In the genomic region with DNA sequence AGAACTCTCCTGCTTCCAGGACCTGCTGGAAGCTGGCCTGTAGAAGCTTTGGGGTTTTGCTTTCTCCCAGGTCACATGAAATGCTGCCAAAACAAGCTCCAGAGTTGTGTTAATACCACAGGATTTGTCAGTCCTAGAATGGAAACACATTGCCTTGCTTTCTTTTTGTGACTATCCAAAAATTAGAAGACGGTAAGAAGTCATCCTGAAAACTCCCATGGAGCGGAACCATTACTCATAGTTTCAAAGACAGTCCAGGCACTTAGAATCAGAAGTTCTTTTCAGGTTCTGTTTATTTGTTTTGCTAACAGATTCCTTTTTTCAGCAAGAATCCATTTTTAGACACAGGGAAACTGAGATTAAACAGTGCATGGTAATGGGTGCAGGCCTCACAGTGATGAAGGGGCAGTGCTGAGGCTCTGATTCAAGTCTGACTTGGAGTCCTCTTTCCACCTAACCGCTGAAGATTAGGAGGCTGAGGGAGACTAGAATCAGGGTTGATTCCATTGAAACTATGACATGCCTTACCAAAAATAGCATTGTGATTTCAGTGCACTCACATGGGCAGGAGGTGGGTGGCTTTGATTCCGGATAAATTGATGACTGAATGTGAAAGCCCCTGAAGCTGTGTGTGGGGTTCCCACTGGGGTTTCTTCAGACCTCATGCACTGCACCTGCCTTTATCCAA, we compare ENCODE assay signal across 8 cellular contexts.
DNase-seq lines count a peak whose midpoint lies in the region; ATAC-seq and TF ChIP-seq lines count a peak whose summit lies in the region.

No MANE protein-coding gene starts in this region.

- H3K4me1 ChIP-seq in right lobe of liver: peaks cover 0 to 16% (median 5%) of the 10 kb centered on the region in 4 donors
- H3K4me1 ChIP-seq in uterus: no peaks in the 10 kb centered on the region

- H3K9me3 ChIP-seq in right lobe of liver (no peaks in the 10 kb centered on the region), uterus (no peaks in the 10 kb centered on the region)

- WGBS in right lobe of liver (ENCODE audit: insufficient coverage, low coverage, low lambda C conversion rate, missing lambda C conversion rate): 56% methylated on average over 4 of the region's 4 CpGs

- H3K27ac Mint-ChIP-seq in activated T-helper 17 cell treated with anti-CD3 and anti-CD28 coated beads, Interleukin-2, amount 50 U/mL, for 72 hours: peak overlapping the region; percentile 72

- no peak overlapping the region for H3K4me3 Mint-ChIP-seq in activated T-helper 17 cell treated with anti-CD3 and anti-CD28 coated beads, Interleukin-2, amount 50 U/mL, for 72 hours

- DNase-seq in stimulated activated CD4-positive, alpha-beta T cell treated with anti-CD3 and anti-CD28 coated beads, Interleukin-15, amount 100 ng/mL, for 24 hours: peak; percentile 59
- no peak for DNase-seq in stimulated activated CD4-positive, alpha-beta T cell treated with anti-CD3 and anti-CD28 coated beads, Interleukin-4, amount 100 ng/mL, for 1 hour
- no peak for DNase-seq in right lobe of liver
- DNase-seq in uterus: no peak
- DNase-seq in NCI-H1092 (lab: John Stamatoyannopoulos, UW): no peak
- DNase-seq in HCEC 1CT: no peak

- H3K27ac ChIP-seq in right lobe of liver: peak overlapping the region in 2 of 3 donors; percentile 7 to 11
- H3K27ac ChIP-seq in uterus: peak overlapping the region; percentile 4 to 58

- no peak overlapping the region for H3K4me3 ChIP-seq in right lobe of liver
- H3K4me3 ChIP-seq in uterus: no peak overlapping the region

- no peak for TF ChIP-seq CTCF in right lobe of liver (IDR thresholded peaks at IDR 0.05)
- no peak for TF ChIP-seq CTCF in uterus (IDR thresholded peaks at IDR 0.05)

- peak; percentile 87 for ATAC-seq in activated T-helper 17 cell treated with anti-CD3 and anti-CD28 coated beads, Interleukin-2, amount 50 U/mL, for 72 hours (replicated peaks)
- ATAC-seq in right lobe of liver: peak; percentile 51 to 87 (median 74)
- no peak for ATAC-seq in GM19324 (IDR thresholded peaks at IDR 0.05; ENCODE audit: low FRiP score, unreplicated experiment)

- intact Hi-C loops in right lobe of liver (cut with DNase I) (loop anchor here in 1 of 2 donors (10.0 kb wide), 1 partner anchor 290 kb away; no protein-coding TSS in a partner anchor), uterus (cut with DNase I; ENCODE audit: low total_unique reads) (no loop called here)

- no peaks in the 10 kb centered on the region for H3K36me3 Mint-ChIP-seq in activated T-helper 17 cell treated with anti-CD3 and anti-CD28 coated beads, Interleukin-2, amount 50 U/mL, for 72 hours (ENCODE audit: low read depth)

- H3K9me3 Mint-ChIP-seq in activated T-helper 17 cell treated with anti-CD3 and anti-CD28 coated beads, Interleukin-2, amount 50 U/mL, for 72 hours: no peaks in the 10 kb centered on the region

- TF ChIP-seq POLR2A in right lobe of liver (IDR thresholded peaks at IDR 0.05) (no peak), uterus (IDR thresholded peaks at IDR 0.05) (no peak)

- H3K27me3 Mint-ChIP-seq in activated T-helper 17 cell treated with anti-CD3 and anti-CD28 coated beads, Interleukin-2, amount 50 U/mL, for 72 hours: peaks cover 12% of the 10 kb centered on the region

- H3K4me1 Mint-ChIP-seq in activated T-helper 17 cell treated with anti-CD3 and anti-CD28 coated beads, Interleukin-2, amount 50 U/mL, for 72 hours: peaks cover 6% of the 10 kb centered on the region

- H3K27me3 ChIP-seq in right lobe of liver (no peaks in the 10 kb centered on the region), uterus (no peaks in the 10 kb centered on the region)

- peaks cover 0 to 4% (median 0%) of the 10 kb centered on the region in 4 donors for H3K36me3 ChIP-seq in right lobe of liver
- H3K36me3 ChIP-seq in uterus: no peaks in the 10 kb centered on the region
